In genomic region chr1:101144868-101145808, GRCh38 we compare ENCODE assay signal across 18 cellular contexts.
DNase-seq lines count a peak whose midpoint lies in the region; ATAC-seq and TF ChIP-seq lines count a peak whose summit lies in the region.
"Had no signal": no experiment of that assay in that cellular context is flagged by ENCODE, and none has a peak within 500 bp of the region (broad histone marks: within the 10 kb centered on the region; RNA-seq: fewer than 3 reads in every experiment).

No MANE protein-coding gene starts in this region.

- no peak overlapping the region for H3K27ac Mint-ChIP-seq in stimulated activated naive CD8-positive, alpha-beta T cell treated with anti-CD3 and anti-CD28 coated beads, Interleukin-15, amount 100 ng/mL, for 72 hours
- H3K27ac Mint-ChIP-seq: WTC11 had no signal

- no peak overlapping the region for H3K27ac ChIP-seq in brain microvascular endothelial cell
- H3K27ac ChIP-seq: right lobe of liver, upper lobe of left lung had no signal

- peak; percentile 68 for ATAC-seq in stimulated activated naive CD8-positive, alpha-beta T cell treated with anti-CD3 and anti-CD28 coated beads, Interleukin-15, Interleukin-2, amounts not matched to agents 100 U/mL and 50 U/mL, for 24 hours
- ATAC-seq in stimulated activated naive CD8-positive, alpha-beta T cell treated with anti-CD3 and anti-CD28 coated beads, Interleukin-15, amount 100 ng/mL, for 72 hours: no peak
- peak; percentile 49 for ATAC-seq in HG02884 (IDR thresholded peaks at IDR 0.05; ENCODE audit: unreplicated experiment)
- ATAC-seq: HCT116, right lobe of liver, WTC11 had no signal

- TF ChIP-seq CTCF in brain microvascular endothelial cell (IDR thresholded peaks at IDR 0.05; ENCODE audit: low read depth, low read length, missing control alignments): no peak

- H3K4me1 Mint-ChIP-seq in stimulated activated naive CD8-positive, alpha-beta T cell treated with anti-CD3 and anti-CD28 coated beads, Interleukin-15, amount 100 ng/mL, for 72 hours: peaks cover 26% of the 10 kb centered on the region

- H3K27me3 ChIP-seq in brain microvascular endothelial cell (replicated peaks): no peaks in the 10 kb centered on the region
- H3K27me3 ChIP-seq: right lobe of liver, upper lobe of left lung had no signal

- no peak overlapping the region for H3K4me3 ChIP-seq in brain microvascular endothelial cell (ENCODE audit: low read depth, low read length)
- H3K4me3 ChIP-seq: lung, right lobe of liver, upper lobe of left lung had no signal

- in situ Hi-C loops in brain microvascular endothelial cell (cut with HindIII; ENCODE audit: low pct_ligation_motif_present, low sequenced_read_pairs): no loop called here
- in situ Hi-C loops in KBM-7 (cut with MboI; ENCODE audit: low pct_unique_long_range_greater_than_20kb, low sequenced_read_pairs): no loop called here

- no peaks in the 10 kb centered on the region for H3K27me3 Mint-ChIP-seq in stimulated activated naive CD8-positive, alpha-beta T cell treated with anti-CD3 and anti-CD28 coated beads, Interleukin-15, amount 100 ng/mL, for 72 hours

- no peak overlapping the region for H3K4me3 Mint-ChIP-seq in stimulated activated naive CD8-positive, alpha-beta T cell treated with anti-CD3 and anti-CD28 coated beads, Interleukin-15, amount 100 ng/mL, for 72 hours
- H3K4me3 Mint-ChIP-seq: WTC11 had no signal

- DNase-seq in stimulated activated naive CD8-positive, alpha-beta T cell treated with anti-CD3 and anti-CD28 coated beads, Interleukin-15, Interleukin-2, amounts not matched to agents 100 U/mL and 50 U/mL, for 24 hours: no peak
- no peak for DNase-seq in stimulated activated naive CD8-positive, alpha-beta T cell treated with anti-CD3 and anti-CD28 coated beads, Interleukin-15, amount 100 ng/mL, for 72 hours
- DNase-seq in brain microvascular endothelial cell (peak; percentile 13), middle frontal gyrus (ENCODE audit: extremely low spot score, low spot score) (no peak), KBM-7 (no peak), OCI-M2 (lab: John Stamatoyannopoulos, UW; ENCODE audit: unreplicated experiment) (no peak)
- DNase-seq in activated CD4-positive, alpha-beta T cell treated with anti-CD3 and anti-CD28 coated beads, Interleukin-2, amount 50 U/mL, for 4 hours: no peak
- DNase-seq: activated CD8-positive, alpha-beta memory T cell treated with anti-CD3 and anti-CD28 coated beads, Interleukin-2, amount 50 U/mL, for 4 hours; Calu3; GF-D8; NCI-H69; right lobe of liver; stimulated activated CD4-positive, alpha-beta T cell treated with anti-CD3 and anti-CD28 coated beads, Interleukin-4, amount 100 ng/mL, for 1 hour; upper lobe of left lung had no signal

- H3K9me3 Mint-ChIP-seq in stimulated activated naive CD8-positive, alpha-beta T cell treated with anti-CD3 and anti-CD28 coated beads, Interleukin-15, amount 100 ng/mL, for 72 hours: peaks cover 4 to 7% of the 10 kb centered on the region in 2 donors
- H3K9me3 Mint-ChIP-seq: WTC11 had no signal

- no peaks in the 10 kb centered on the region for H3K36me3 ChIP-seq in brain microvascular endothelial cell (replicated peaks)
- H3K36me3 ChIP-seq: right lobe of liver, upper lobe of left lung had no signal
